Comparison of ENCODE assay signal across 27 cellular contexts in the genomic region with DNA sequence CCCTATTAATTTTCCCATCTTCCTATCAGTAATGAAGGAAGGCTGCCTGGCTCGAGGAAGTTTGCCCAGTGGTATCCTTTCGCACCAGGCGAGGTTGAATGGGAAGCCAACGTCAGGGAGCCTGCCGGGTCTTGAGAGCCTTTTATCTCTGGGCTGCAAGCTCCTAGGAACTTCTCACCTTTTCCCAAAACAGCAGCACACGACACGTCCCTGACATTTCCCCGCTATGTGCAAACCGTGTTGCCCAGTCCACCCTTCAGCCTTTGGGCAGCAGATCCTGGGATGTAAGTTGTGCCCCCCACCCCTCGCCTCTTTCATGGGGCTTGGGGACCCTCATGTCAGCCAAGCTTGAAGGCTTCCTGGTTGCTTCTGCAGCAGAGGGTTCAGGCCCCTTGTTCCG.
A peak's percentile ranks its signal among the peaks of the same experiment; 100 is the strongest.
DNase-seq lines count a peak whose midpoint lies in the region; ATAC-seq and TF ChIP-seq lines count a peak whose summit lies in the region.
"Had no signal": no experiment of that assay in that cellular context is flagged by ENCODE, and none has a peak within 500 bp of the region (broad histone marks: within the 10 kb centered on the region; RNA-seq: fewer than 3 reads in every experiment).

No MANE protein-coding gene starts in this region.

- 56 to 61% methylated on average over 7 to 11 of the region's 11 CpGs for WGBS in endodermal cell (ENCODE audit: insufficient coverage in 1 of 2, insufficient read length in 1 of 2), 2 experiments

- H3K9me3 Mint-ChIP-seq in endodermal cell, result no peaks in the 10 kb centered on the region
- H3K9me3 Mint-ChIP-seq in natural killer cell treated with Interleukin-12 subunit alpha and Interleukin-12 subunit beta and Interleukin-15 and Interleukin-18, amount 100 ng/mL, for 72 hours, result no peaks in the 10 kb centered on the region

- peaks cover 11% of the 10 kb centered on the region for H3K4me1 Mint-ChIP-seq in endodermal cell
- H3K4me1 Mint-ChIP-seq in natural killer cell treated with Interleukin-12 subunit alpha and Interleukin-12 subunit beta and Interleukin-15 and Interleukin-18, amount 100 ng/mL, for 72 hours (ENCODE audit: low read depth in 2 of 2), result peaks cover 0 to 3% of the 10 kb centered on the region in 2 donors
- H3K4me1 Mint-ChIP-seq: CD4-positive, alpha-beta memory T cell; IgD-negative memory B cell had no signal

- TF ChIP-seq CTCF in endodermal cell (conservative IDR thresholded peaks at IDR 0.05), result no peak

- H3K4me3 ChIP-seq in BLaER1 (no peak overlapping the region), H7 (ENCODE audit: insufficient read depth, low read depth, low read length) (no peak overlapping the region), endodermal cell (ENCODE audit: low read length) (no peak overlapping the region)
- H3K4me3 ChIP-seq: GM12878, SJCRH30 had no signal

- no peak for ATAC-seq in natural killer cell treated with Interleukin-12 subunit alpha and Interleukin-12 subunit beta and Interleukin-15 and Interleukin-18, amount 100 ng/mL, for 72 hours
- ATAC-seq: GM12878, PC-3, SK-N-SH treated with all-trans-retinoic acid at 6 μM for 48 hours had no signal

- peak overlapping the region; percentile 67 for H3K4me2 ChIP-seq in BLaER1
- H3K4me2 ChIP-seq: KMS-11 had no signal

- H3K4me3 Mint-ChIP-seq in endodermal cell, result no peak overlapping the region
- H3K4me3 Mint-ChIP-seq in natural killer cell treated with Interleukin-12 subunit alpha and Interleukin-12 subunit beta and Interleukin-15 and Interleukin-18, amount 100 ng/mL, for 72 hours, result no peak overlapping the region
- H3K4me3 Mint-ChIP-seq: CD4-positive, alpha-beta memory T cell; IgD-negative memory B cell had no signal

- no peaks in the 10 kb centered on the region for H3K27me3 Mint-ChIP-seq in endodermal cell (ENCODE audit: insufficient read depth)
- H3K27me3 Mint-ChIP-seq in natural killer cell treated with Interleukin-12 subunit alpha and Interleukin-12 subunit beta and Interleukin-15 and Interleukin-18, amount 100 ng/mL, for 72 hours, result peaks cover 0 to 8% of the 10 kb centered on the region in 2 donors

- H4K20me1 ChIP-seq in BLaER1, result no peaks in the 10 kb centered on the region

- H3K36me3 Mint-ChIP-seq in endodermal cell (ENCODE audit: low read depth), result no peaks in the 10 kb centered on the region
- H3K36me3 Mint-ChIP-seq in natural killer cell treated with Interleukin-12 subunit alpha and Interleukin-12 subunit beta and Interleukin-15 and Interleukin-18, amount 100 ng/mL, for 72 hours, result no peaks in the 10 kb centered on the region
- H3K36me3 Mint-ChIP-seq: CD4-positive, alpha-beta memory T cell; IgD-negative memory B cell had no signal

- H3K27ac ChIP-seq in BLaER1 (peak overlapping the region; percentile 25), endodermal cell (ENCODE audit: low read depth, low read length) (no peak overlapping the region)
- H3K27ac ChIP-seq: HL-60, KMS-11, SJCRH30 had no signal

- H3K4me1 ChIP-seq in BLaER1 (peaks cover 20% of the 10 kb centered on the region), endodermal cell (ENCODE audit: control insufficient read depth, insufficient read depth, low read length) (peaks cover 2% of the 10 kb centered on the region)
- H3K4me1 ChIP-seq: Caco-2 had no signal

- H3K9ac ChIP-seq in BLaER1, result no peak overlapping the region
- H3K9ac ChIP-seq in endodermal cell (ENCODE audit: extremely low read depth, low read length, poor library complexity, severe bottlenecking), result no peak overlapping the region
- H3K9ac ChIP-seq: KMS-11 had no signal

- DNase-seq in H7 (peak; percentile 46), endodermal cell (peak; percentile 79), mesenteric fat pad (ENCODE audit: low spot score) (peak; percentile 65), OCI-M1 (lab: John Stamatoyannopoulos, UW) (no peak), NCI-H1048 (lab: John Stamatoyannopoulos, UW) (no peak)
- no peak for DNase-seq in natural killer cell treated with Interleukin-12 subunit alpha and Interleukin-12 subunit beta and Interleukin-15 and Interleukin-18, amount 100 ng/mL, for 72 hours (ENCODE audit: low spot score)
- DNase-seq: C1 segment of cervical spinal cord; Caco-2; CD4-positive, alpha-beta memory T cell; DMS79; EL; GDM1; MM.1S; NCI-H1092 treated with DMSO at 0.1 percent for 48 hours; NCI-H1436 treated with DMSO at 0.1 percent for 48 hours; NCI-H1930; NCI-H2107; NCI-H524; NCI-H774; PC-3; SJCRH30 had no signal

- H3K27me3 ChIP-seq in BLaER1 (no peaks in the 10 kb centered on the region), H7 (ENCODE audit: control insufficient read depth, insufficient read depth, low read length) (no peaks in the 10 kb centered on the region), endodermal cell (ENCODE audit: control insufficient read depth, insufficient read depth, low read length, poor library complexity, severe bottlenecking) (no peaks in the 10 kb centered on the region)
- H3K27me3 ChIP-seq: SJCRH30 had no signal

- H3K27ac Mint-ChIP-seq in endodermal cell, result no peak overlapping the region
- H3K27ac Mint-ChIP-seq in natural killer cell treated with Interleukin-12 subunit alpha and Interleukin-12 subunit beta and Interleukin-15 and Interleukin-18, amount 100 ng/mL, for 72 hours, result no peak overlapping the region
- H3K27ac Mint-ChIP-seq: CD4-positive, alpha-beta memory T cell; IgD-negative memory B cell had no signal

- H3K9me3 ChIP-seq in BLaER1 (no peaks in the 10 kb centered on the region; the same call in 1 of the 2 replicates), endodermal cell (ENCODE audit: control insufficient read depth, low read length) (no peaks in the 10 kb centered on the region)
- H3K9me3 ChIP-seq: Caco-2, SJCRH30 had no signal

- H3K36me3 ChIP-seq in BLaER1 (no peaks in the 10 kb centered on the region), H7 (replicated peaks; ENCODE audit: control insufficient read depth, insufficient read depth, low read length) (no peaks in the 10 kb centered on the region), endodermal cell (ENCODE audit: control insufficient read depth, insufficient read depth, low read length) (no peaks in the 10 kb centered on the region)

Comparison
In these comparisons a context has a peak if more than half of its experiments do, and no peak if none do; other contexts are left out.
1. DNase-seq: peak in H7 (single experiment), endodermal cell (single experiment) and mesenteric fat pad (single experiment); none in OCI-M1 (single experiment), NCI-H1048 (single experiment) and natural killer cell treated with Interleukin-12 subunit alpha and Interleukin-12 subunit beta and Interleukin-15 and Interleukin-18, amount 100 ng/mL, for 72 hours (single experiment).